8 cellular contexts compared by ENCODE assay signal in genomic region chr12:7645395-7646177, GRCh38. TPM values are rescaled to one million over a fixed set of nuclear protein-coding genes. Genes with fewer than 3 reads are reported as not detected.
DNase-seq lines count a peak whose midpoint lies in the region; ATAC-seq, FAIRE-seq and TF ChIP-seq lines count a peak whose summit lies in the region.

No MANE protein-coding gene starts in this region.

- H3K4ac ChIP-seq in H1 (replicated peaks; ENCODE audit: insufficient read length, low read depth, low read length): no peak overlapping the region

- peaks cover 6 to 17% (median 13%) of the 10 kb centered on the region in 4 experiments; a peak in 6 of 7 replicates for H3K4me1 ChIP-seq in H1 (replicated peaks in 1 of 4; ENCODE audit: control insufficient read depth in 3 of 4, insufficient read depth in 4 of 4, low read length in 3 of 4)

- H3K4me3 ChIP-seq in H1 (ENCODE audit: extremely low read depth in 1 of 4, insufficient read depth in 2 of 4, low read depth in 3 of 4, low read length in 4 of 4): peak overlapping the region in 1 of 4 experiments; percentile 17; a peak in 1 of 8 replicates

- TF ChIP-seq POLR2A in H1 (IDR thresholded peaks at IDR 0.05; ENCODE audit: control extremely low read depth in 1 of 2, low read depth in 2 of 2, low read length in 2 of 2): no peak

- H3K18ac ChIP-seq in H1 (ENCODE audit: extremely low read depth, low read length): no peak overlapping the region

- no peak overlapping the region for H4K8ac ChIP-seq in H1 (ENCODE audit: extremely low read depth, insufficient read depth, low read length)

- H2BK20ac ChIP-seq in H1 (ENCODE audit: low read length): no peak overlapping the region

- H3K23ac ChIP-seq in H1 (ENCODE audit: insufficient read length): no peak overlapping the region

- POLR2A ChIA-PET in H1 (lab: Charles Lee; ENCODE audit: partially characterized antibody): interaction anchor here (0.7 to 1.3 kb wide), 3 partner anchors 8 to 176 kb away, joined by 3 to 4 read pairs (median 3); no protein-coding TSS in a partner anchor
- POLR2A ChIA-PET in naive thymus-derived CD8-positive, alpha-beta T cell (lab: Charles Lee): no interaction called here

- no peaks in the 10 kb centered on the region for H4K20me1 ChIP-seq in H1 (replicated peaks in 1 of 2; ENCODE audit: control insufficient read depth in 1 of 2, insufficient read depth in 2 of 2, low read length in 2 of 2)

- no peak overlapping the region for H3K4me3 Mint-ChIP-seq in naive thymus-derived CD8-positive, alpha-beta T cell

- no peaks in the 10 kb centered on the region for H3K23me2 ChIP-seq in H1 (ENCODE audit: low read depth, low read length)

- peak; percentile 54 for DNase-seq in COLO829 (ENCODE audit: low spot score)
- peak; percentile 24 for DNase-seq in GM19239 (ENCODE audit: insufficient read length, low spot score)
- DNase-seq in RCC 7860 (ENCODE audit: low spot score): peak; percentile 25
- DNase-seq in H1 (ENCODE audit: low read depth in 1 of 2, low spot score in 2 of 2): no peak
- peak in 6 of 10 donors; percentile 10 to 51 (median 32) for DNase-seq in naive thymus-derived CD8-positive, alpha-beta T cell
- no peak for DNase-seq in activated T-cell treated with anti-CD3 and anti-CD28 coated beads for 4 hours

- peak overlapping the region; percentile 23 to 46; a peak in 1 of 4 replicates for H3K4me2 ChIP-seq in H1 (ENCODE audit: insufficient read depth in 1 of 2, low read depth in 2 of 2, low read length in 2 of 2)

- no peak overlapping the region for H3K27ac ChIP-seq in H1 (ENCODE audit: low read depth, low read length)

- H2BK15ac ChIP-seq in H1 (ENCODE audit: low read length): peak overlapping the region; percentile 14; the same call in 1 of the 2 replicates

- H2BK5ac ChIP-seq in H1 (ENCODE audit: low read depth, low read length): 0 out of 2 replicates have a peak overlapping the region, but pooled peaks have one; percentile 4

- no peak overlapping the region for H3K9ac ChIP-seq in H1 (replicated peaks in 1 of 4; ENCODE audit: extremely low read depth in 1 of 4, low read depth in 3 of 4, low read length in 3 of 4)

- WGBS in H1 (ENCODE audit: extremely low coverage in 1 of 2, insufficient coverage in 1 of 2, insufficient read length in 1 of 2, insufficient replicate concordance in 2 of 2, low coverage in 1 of 2, low lambda C conversion rate in 2 of 2, missing lambda C conversion rate in 1 of 2), 2 experiments: 37% methylated on average over 8 of the region's 8 CpGs; no CpG with 5 or more reads in 1 of the 2 experiments

- TF ChIP-seq CTCF in H1 (IDR thresholded peaks at IDR 0.05; ENCODE audit: control extremely low read depth in 1 of 3, insufficient read depth in 1 of 3, low read depth in 1 of 3, low read length in 3 of 3): peak in 2 of 3 experiments; percentile 35 to 65; a peak in 2 of 4 replicates

- no peaks in the 10 kb centered on the region for H3K27me3 Mint-ChIP-seq in naive thymus-derived CD8-positive, alpha-beta T cell

- H3K4me1 Mint-ChIP-seq in naive thymus-derived CD8-positive, alpha-beta T cell: peaks cover 16 to 27% (median 25%) of the 10 kb centered on the region in 4 donors

- no peak overlapping the region for H3K14ac ChIP-seq in H1 (ENCODE audit: insufficient read length)

- peak overlapping the region in 1 of 10 donors; percentile 38 for H3K27ac Mint-ChIP-seq in naive thymus-derived CD8-positive, alpha-beta T cell

- H2AFZ ChIP-seq in H1 (ENCODE audit: low read length): peak overlapping the region; percentile 40; the same call in 1 of the 2 replicates

- H2BK12ac ChIP-seq in H1 (ENCODE audit: low read depth, low read length): peak overlapping the region; percentile 56; the same call in 1 of the 2 replicates

- H3K9me3 Mint-ChIP-seq in naive thymus-derived CD8-positive, alpha-beta T cell: no peaks in the 10 kb centered on the region

- no peaks in the 10 kb centered on the region for H3K79me1 ChIP-seq in H1 (ENCODE audit: low read depth, low read length)

- no peak overlapping the region for H4K5ac ChIP-seq in H1 (ENCODE audit: insufficient read length, low read depth, low read length)

- H3K56ac ChIP-seq in H1 (replicated peaks; ENCODE audit: insufficient read length, low read depth, low read length): no peak overlapping the region

- ATAC-seq in naive thymus-derived CD8-positive, alpha-beta T cell: no peak
- ATAC-seq in GM18868 (IDR thresholded peaks at IDR 0.05; ENCODE audit: unreplicated experiment) (no peak), HG03280 (IDR thresholded peaks at IDR 0.05; ENCODE audit: unreplicated experiment) (no peak)

- no peaks in the 10 kb centered on the region for H3K79me2 ChIP-seq in H1 (ENCODE audit: control insufficient read depth in 1 of 2, insufficient read depth in 2 of 2, low read length in 2 of 2)

- no peak for TF ChIP-seq EP300 in H1 (IDR thresholded peaks at IDR 0.05; ENCODE audit: borderline replicate concordance in 1 of 2, low read depth in 2 of 2, low read length in 2 of 2)

- peak in 1 of 2 experiments; percentile 45; a peak in 2 of 4 replicates for TF ChIP-seq RAD21 in H1 (IDR thresholded peaks at IDR 0.05 in 1 of 2, conservative IDR thresholded peaks at IDR 0.05 in 1 of 2; ENCODE audit: low read depth in 2 of 2, low read length in 2 of 2)

- H3K9me3 ChIP-seq in H1 (ENCODE audit: insufficient read depth in 2 of 2, low read depth in 1 of 2, low read length in 1 of 2): no peaks in the 10 kb centered on the region

- H3K36me3 ChIP-seq in H1 (ENCODE audit: control insufficient read depth in 2 of 4, insufficient read depth in 4 of 4, low read length in 3 of 4): no peaks in the 10 kb centered on the region

- no peak for FAIRE-seq in GM19239 (lab: Jason Lieb, UNC)
- FAIRE-seq in RCC 7860 (lab: Jason Lieb, UNC): peak; percentile 38
- FAIRE-seq in H1 (lab: Jason Lieb, UNC): peak; percentile 71

- no peak overlapping the region for H2AK5ac ChIP-seq in H1 (ENCODE audit: low read depth, low read length)

- no peaks in the 10 kb centered on the region for H3K36me3 Mint-ChIP-seq in naive thymus-derived CD8-positive, alpha-beta T cell

- CTCF ChIA-PET in H1 (lab: Charles Lee; ENCODE audit: partially characterized antibody): interaction anchor here (0.6 to 9.4 kb wide), 17 partner anchors 8 to 343 kb away, joined by 3 to 53 read pairs (median 4); partner anchors contain the start of genes APOBEC1 and GDF3

- H2BK120ac ChIP-seq in H1 (replicated peaks; ENCODE audit: low read depth, low read length): peak overlapping the region; percentile 55

- no peak overlapping the region for H4K91ac ChIP-seq in H1 (replicated peaks; ENCODE audit: insufficient read length, low read length)

- no peaks in the 10 kb centered on the region for H3K27me3 ChIP-seq in H1 (replicated peaks in 1 of 4; ENCODE audit: control insufficient read depth in 3 of 4, extremely low read depth in 1 of 4, insufficient read depth in 3 of 4, low read length in 3 of 4)

TF ChIP-seq in H1, 55 proteins besides CTCF, POLR2A, EP300 and RAD21 (continues in another document):
- TF ChIP-seq TAF7 (optimal IDR thresholded peaks at IDR 0.05; ENCODE audit: borderline replicate concordance, low read depth, low read length) (no peak), ASH2L (IDR thresholded peaks at IDR 0.05; ENCODE audit: low read length) (peak; percentile 48)
- TF ChIP-seq, protein P1, sequence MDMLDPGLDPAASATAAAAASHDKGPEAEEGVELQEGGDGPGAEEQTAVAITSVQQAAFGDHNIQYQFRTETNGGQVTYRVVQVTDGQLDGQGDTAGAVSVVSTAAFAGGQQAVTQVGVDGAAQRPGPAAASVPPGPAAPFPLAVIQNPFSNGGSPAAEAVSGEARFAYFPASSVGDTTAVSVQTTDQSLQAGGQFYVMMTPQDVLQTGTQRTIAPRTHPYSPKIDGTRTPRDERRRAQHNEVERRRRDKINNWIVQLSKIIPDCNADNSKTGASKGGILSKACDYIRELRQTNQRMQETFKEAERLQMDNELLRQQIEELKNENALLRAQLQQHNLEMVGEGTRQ (IDR thresholded peaks at IDR 0.05; ENCODE audit: low read length): peak; percentile 37; the same call in 1 of the 2 replicates

RNA-seq across cellular contexts. Expression of gene APOBEC1, which starts 20.1 kb away (rescaled TPM):
- total RNA-seq in H1 (2021; fragmentation: NEBNext Ultra II Directional; extraction: Animal tissue kit (Norgen Biotek cat#: 25700)): not detected in 2 replicates
- polyA plus RNA-seq in H1 (2011; rRNA removed): not detected in 2 replicates
- not detected for polyA plus RNA-seq in H1 (2011; cell fraction: cytosol; rRNA removed)
- polyA plus RNA-seq in H1 (2011; cell fraction: nucleus; rRNA removed): not detected
- not detected in 4 replicates for polyA plus RNA-seq in H1 (2012, experiment 1 of 2)
- not detected for polyA plus RNA-seq in H1 (2012, experiment 2 of 2)
- polyA plus RNA-seq in H1 (2013, experiment 1 of 2): not detected
- polyA plus RNA-seq in H1 (2013, experiment 2 of 2): not detected
- polyA minus RNA-seq in H1 (2011; rRNA and poly(A)+ RNA removed): not detected in 2 replicates
- polyA minus RNA-seq in H1 (2011; cell fraction: cytosol; rRNA and poly(A)+ RNA removed): not detected
- polyA minus RNA-seq in H1 (2011; cell fraction: nucleus; rRNA and poly(A)+ RNA removed): not detected
- total RNA-seq in naive thymus-derived CD8-positive, alpha-beta T cell: not detected
- not detected for polyA plus RNA-seq in naive thymus-derived CD8-positive, alpha-beta T cell

RNA-seq across cellular contexts. Expression of gene GDF3, which starts 50.0 kb away (rescaled TPM):
- total RNA-seq in H1 (2021; fragmentation: NEBNext Ultra II Directional; extraction: Animal tissue kit (Norgen Biotek cat#: 25700)): 12.6 and 16.8 TPM in 2 replicates
- 4.1 and 4.3 TPM in 2 replicates for polyA plus RNA-seq in H1 (2011; rRNA removed)
- 3.2 TPM for polyA plus RNA-seq in H1 (2011; cell fraction: cytosol; rRNA removed)
- polyA plus RNA-seq in H1 (2011; cell fraction: nucleus; rRNA removed): 5.8 TPM
- polyA plus RNA-seq in H1 (2012, experiment 1 of 2): 7.3 to 10.1 TPM (median 8.1 TPM) in 4 replicates
- polyA plus RNA-seq in H1 (2012, experiment 2 of 2): 7.0 TPM
- 61.9 TPM for polyA plus RNA-seq in H1 (2013, experiment 1 of 2)
- polyA plus RNA-seq in H1 (2013, experiment 2 of 2): 63.4 TPM
- 2.1 and 2.7 TPM in 2 replicates for polyA minus RNA-seq in H1 (2011; rRNA and poly(A)+ RNA removed)
- 1.8 TPM for polyA minus RNA-seq in H1 (2011; cell fraction: cytosol; rRNA and poly(A)+ RNA removed)
- 3.1 TPM for polyA minus RNA-seq in H1 (2011; cell fraction: nucleus; rRNA and poly(A)+ RNA removed)
- total RNA-seq in naive thymus-derived CD8-positive, alpha-beta T cell: not detected
- not detected for polyA plus RNA-seq in naive thymus-derived CD8-positive, alpha-beta T cell

Comparison
In these comparisons a context has a peak if more than half of its experiments do, and no peak if none do; other contexts are left out.
1. DNase-seq: peak in COLO829 (single experiment), GM19239 (single experiment), RCC 7860 (single experiment) and naive thymus-derived CD8-positive, alpha-beta T cell (6 of 10); none in H1 (0 of 2) and activated T-cell treated with anti-CD3 and anti-CD28 coated beads for 4 hours (single experiment).
2. RNA of gene GDF3, which starts 50.0 kb away (total RNA-seq): 12.6 to 16.8 TPM in H1; not detected in naive thymus-derived CD8-positive, alpha-beta T cell; every median in the first group is over 10 times any median in the second.